In the genomic region with DNA sequence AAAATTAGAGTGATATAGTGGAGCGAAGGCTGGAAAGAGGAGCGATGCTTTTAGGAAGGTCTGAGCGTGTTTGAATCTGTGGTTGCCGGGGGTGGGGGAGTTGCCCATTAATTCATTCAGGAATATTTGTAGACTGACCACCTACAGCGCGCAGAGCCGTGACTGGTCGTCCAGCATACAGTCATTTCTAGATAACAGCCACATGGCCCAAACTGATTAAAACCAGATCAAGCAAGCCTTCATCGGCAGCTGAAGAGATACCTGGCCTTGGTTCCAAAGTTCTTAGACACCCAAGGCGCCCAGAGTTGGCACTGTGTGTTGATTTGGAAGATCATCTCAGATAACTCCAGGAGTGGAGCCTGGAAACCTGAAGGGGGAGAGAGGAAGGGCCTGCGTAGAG, we compare ENCODE assay signal across 1 cellular context.
TF ChIP-seq lines count a peak whose summit lies in the region.

No MANE protein-coding gene starts in this region.

TF ChIP-seq in HCT116, 20 proteins besides CTCF, POLR2A, EP300 and RAD21 (continued from another document):
- TF ChIP-seq, protein P1, sequence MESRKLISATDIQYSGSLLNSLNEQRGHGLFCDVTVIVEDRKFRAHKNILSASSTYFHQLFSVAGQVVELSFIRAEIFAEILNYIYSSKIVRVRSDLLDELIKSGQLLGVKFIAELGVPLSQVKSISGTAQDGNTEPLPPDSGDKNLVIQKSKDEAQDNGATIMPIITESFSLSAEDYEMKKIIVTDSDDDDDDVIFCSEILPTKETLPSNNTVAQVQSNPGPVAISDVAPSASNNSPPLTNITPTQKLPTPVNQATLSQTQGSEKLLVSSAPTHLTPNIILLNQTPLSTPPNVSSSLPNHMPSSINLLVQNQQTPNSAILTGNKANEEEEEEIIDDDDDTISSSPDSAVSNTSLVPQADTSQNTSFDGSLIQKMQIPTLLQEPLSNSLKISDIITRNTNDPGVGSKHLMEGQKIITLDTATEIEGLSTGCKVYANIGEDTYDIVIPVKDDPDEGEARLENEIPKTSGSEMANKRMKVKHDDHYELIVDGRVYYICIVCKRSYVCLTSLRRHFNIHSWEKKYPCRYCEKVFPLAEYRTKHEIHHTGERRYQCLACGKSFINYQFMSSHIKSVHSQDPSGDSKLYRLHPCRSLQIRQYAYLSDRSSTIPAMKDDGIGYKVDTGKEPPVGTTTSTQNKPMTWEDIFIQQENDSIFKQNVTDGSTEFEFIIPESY (IDR thresholded peaks at IDR 0.05; ENCODE audit: extremely low read depth, insufficient replicate concordance, low read length): no peak
- TF ChIP-seq ZFX (IDR thresholded peaks at IDR 0.05): no peak
- no peak for TF ChIP-seq SP1 (IDR thresholded peaks at IDR 0.05; ENCODE audit: low read depth)
- no peak for TF ChIP-seq CBX3 (IDR thresholded peaks at IDR 0.05; ENCODE audit: low read depth)
- TF ChIP-seq FOSL1 (IDR thresholded peaks at IDR 0.05; ENCODE audit: low read depth): no peak
- TF ChIP-seq, protein P2, sequence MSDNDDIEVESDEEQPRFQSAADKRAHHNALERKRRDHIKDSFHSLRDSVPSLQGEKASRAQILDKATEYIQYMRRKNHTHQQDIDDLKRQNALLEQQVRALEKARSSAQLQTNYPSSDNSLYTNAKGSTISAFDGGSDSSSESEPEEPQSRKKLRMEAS (IDR thresholded peaks at IDR 0.05): no peak
- TF ChIP-seq, protein P3, sequence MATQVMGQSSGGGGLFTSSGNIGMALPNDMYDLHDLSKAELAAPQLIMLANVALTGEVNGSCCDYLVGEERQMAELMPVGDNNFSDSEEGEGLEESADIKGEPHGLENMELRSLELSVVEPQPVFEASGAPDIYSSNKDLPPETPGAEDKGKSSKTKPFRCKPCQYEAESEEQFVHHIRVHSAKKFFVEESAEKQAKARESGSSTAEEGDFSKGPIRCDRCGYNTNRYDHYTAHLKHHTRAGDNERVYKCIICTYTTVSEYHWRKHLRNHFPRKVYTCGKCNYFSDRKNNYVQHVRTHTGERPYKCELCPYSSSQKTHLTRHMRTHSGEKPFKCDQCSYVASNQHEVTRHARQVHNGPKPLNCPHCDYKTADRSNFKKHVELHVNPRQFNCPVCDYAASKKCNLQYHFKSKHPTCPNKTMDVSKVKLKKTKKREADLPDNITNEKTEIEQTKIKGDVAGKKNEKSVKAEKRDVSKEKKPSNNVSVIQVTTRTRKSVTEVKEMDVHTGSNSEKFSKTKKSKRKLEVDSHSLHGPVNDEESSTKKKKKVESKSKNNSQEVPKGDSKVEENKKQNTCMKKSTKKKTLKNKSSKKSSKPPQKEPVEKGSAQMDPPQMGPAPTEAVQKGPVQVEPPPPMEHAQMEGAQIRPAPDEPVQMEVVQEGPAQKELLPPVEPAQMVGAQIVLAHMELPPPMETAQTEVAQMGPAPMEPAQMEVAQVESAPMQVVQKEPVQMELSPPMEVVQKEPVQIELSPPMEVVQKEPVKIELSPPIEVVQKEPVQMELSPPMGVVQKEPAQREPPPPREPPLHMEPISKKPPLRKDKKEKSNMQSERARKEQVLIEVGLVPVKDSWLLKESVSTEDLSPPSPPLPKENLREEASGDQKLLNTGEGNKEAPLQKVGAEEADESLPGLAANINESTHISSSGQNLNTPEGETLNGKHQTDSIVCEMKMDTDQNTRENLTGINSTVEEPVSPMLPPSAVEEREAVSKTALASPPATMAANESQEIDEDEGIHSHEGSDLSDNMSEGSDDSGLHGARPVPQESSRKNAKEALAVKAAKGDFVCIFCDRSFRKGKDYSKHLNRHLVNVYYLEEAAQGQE (IDR thresholded peaks at IDR 0.05; ENCODE audit: low read depth): no peak
- TF ChIP-seq POLR2AphosphoS5 (IDR thresholded peaks at IDR 0.05; ENCODE audit: low read depth, low read length): no peak
- no peak for TF ChIP-seq SIN3A (IDR thresholded peaks at IDR 0.05; ENCODE audit: low read depth)
- TF ChIP-seq ELF1 (IDR thresholded peaks at IDR 0.05; ENCODE audit: borderline replicate concordance, low read depth): no peak
TF ChIP-seq in HCT116: peak in this region for 0.
